Comparison of ENCODE assay signal across 18 cellular contexts in genomic region chr15:43969802-43970375, GRCh38.
DNase-seq lines count a peak whose midpoint lies in the region; ATAC-seq and TF ChIP-seq lines count a peak whose summit lies in the region.
"Had no signal": no experiment of that assay in that cellular context is flagged by ENCODE, and none has a peak within 500 bp of the region (broad histone marks: within the 10 kb centered on the region; RNA-seq: fewer than 3 reads in every experiment).

No MANE protein-coding gene starts in this region.

- no peak overlapping the region for H3K4me3 Mint-ChIP-seq in GM23338
- H3K4me3 Mint-ChIP-seq: CD4-positive, CD25-positive, alpha-beta regulatory T cell had no signal

- no peaks in the 10 kb centered on the region for H3K27me3 ChIP-seq in GM23338 (ENCODE audit: insufficient read depth)
- H3K27me3 ChIP-seq in breast epithelium = no peaks in the 10 kb centered on the region
- H3K27me3 ChIP-seq: BLaER1 had no signal

- no peak overlapping the region for H3K4me2 ChIP-seq in GM23338
- H3K4me2 ChIP-seq: BLaER1, SK-N-SH had no signal

- no peak for ATAC-seq in GM23338
- ATAC-seq in GM18870 (IDR thresholded peaks at IDR 0.05; ENCODE audit: unreplicated experiment) = no peak
- ATAC-seq in HG03135 (IDR thresholded peaks at IDR 0.05; ENCODE audit: unreplicated experiment) = no peak
- ATAC-seq: K562 had no signal

- H3K4me1 ChIP-seq in GM23338 (ENCODE audit: insufficient read depth) = no peaks in the 10 kb centered on the region
- H3K4me1 ChIP-seq in breast epithelium = no peaks in the 10 kb centered on the region

- H3K9me3 Mint-ChIP-seq in GM23338 = no peaks in the 10 kb centered on the region
- H3K9me3 Mint-ChIP-seq: CD4-positive, CD25-positive, alpha-beta regulatory T cell had no signal

- no peak overlapping the region for H3K27ac Mint-ChIP-seq in GM23338
- H3K27ac Mint-ChIP-seq: CD4-positive, CD25-positive, alpha-beta regulatory T cell had no signal

- no peaks in the 10 kb centered on the region for H3F3A ChIP-seq in GM23338 (replicated peaks; ENCODE audit: low read depth)

- peaks cover 2% of the 10 kb centered on the region for H3K27me3 Mint-ChIP-seq in GM23338 (ENCODE audit: insufficient read depth, low read depth, poor library complexity)

- H3K4me1 Mint-ChIP-seq in GM23338 = peaks cover 7% of the 10 kb centered on the region

- no peaks in the 10 kb centered on the region for H4K20me1 ChIP-seq in GM23338 (replicated peaks; ENCODE audit: insufficient read depth)
- H4K20me1 ChIP-seq: BLaER1 had no signal

- no peak overlapping the region for H2AFZ ChIP-seq in GM23338

- H3K79me2 ChIP-seq in GM23338 (replicated peaks; ENCODE audit: insufficient read depth) = 0 out of 2 replicates have a peak, but pooled peaks cover 1% of the 10 kb centered on the region

- no peaks in the 10 kb centered on the region for H3K9me3 ChIP-seq in breast epithelium
- H3K9me3 ChIP-seq: BLaER1, SK-N-SH had no signal

- no peaks in the 10 kb centered on the region for H3K36me3 Mint-ChIP-seq in GM23338 (ENCODE audit: low read depth)
- H3K36me3 Mint-ChIP-seq: CD4-positive, CD25-positive, alpha-beta regulatory T cell had no signal

- TF ChIP-seq POLR2A in breast epithelium (IDR thresholded peaks at IDR 0.05) = no peak

- peak overlapping the region; percentile 21; the same call in 1 of the 2 replicates for H3K27ac ChIP-seq in GM23338 (ENCODE audit: low read depth)
- H3K27ac ChIP-seq in caudate nucleus (ENCODE audit: low read depth, low read length) = peak overlapping the region; percentile 36
- peak overlapping the region; percentile 53 for H3K27ac ChIP-seq in substantia nigra (ENCODE audit: low read depth, low read length, poor library complexity, severe bottlenecking)
- no peak overlapping the region for H3K27ac ChIP-seq in breast epithelium
- H3K27ac ChIP-seq: BLaER1 had no signal

- no peaks in the 10 kb centered on the region for H3K9me2 ChIP-seq in GM23338 (ENCODE audit: insufficient read depth)
- H3K9me2 ChIP-seq: SK-N-SH had no signal

- intact Hi-C loops in breast epithelium (cut with DNase I; ENCODE audit: low total_unique reads) = no loop called here

- no peak for TF ChIP-seq CTCF in GM23338 (conservative IDR thresholded peaks at IDR 0.05; ENCODE audit: low read depth in 2 of 2)
- no peak for TF ChIP-seq CTCF in breast epithelium (IDR thresholded peaks at IDR 0.05)

- no peaks in the 10 kb centered on the region for H3K36me3 ChIP-seq in GM23338 (ENCODE audit: insufficient read depth)
- no peaks in the 10 kb centered on the region for H3K36me3 ChIP-seq in breast epithelium
- H3K36me3 ChIP-seq: BLaER1 had no signal

- H3K4me3 ChIP-seq in GM23338 = no peak overlapping the region
- H3K4me3 ChIP-seq in breast epithelium = no peak overlapping the region
- H3K4me3 ChIP-seq: BLaER1, K562 had no signal

- DNase-seq in GM23338 (ENCODE audit: low spot score) (no peak), caudate nucleus (lab: John Stamatoyannopoulos, UW) (peak in 2 of 61 donors; percentile 0 to 2), inferior parietal cortex (ENCODE audit: extremely low spot score) (peak; percentile 47), substantia nigra (lab: John Stamatoyannopoulos, UW) (peak in 1 of 49 donors; percentile 9), breast epithelium (ENCODE audit: low spot score in 2 of 2) (no peak)
- DNase-seq: CD4-positive, CD25-positive, alpha-beta regulatory T cell; DMS153; DND-41; H7; MV-4-11; NCI-H1105 treated with DMSO at 0.1 percent for 48 hours; NCI-H2029; NCI-H526 treated with DMSO at 0.1 percent for 48 hours; SK-N-SH had no signal

TF ChIP-seq in GM23338, 12 proteins besides CTCF, POLR2A, EP300 and RAD21:
- TF ChIP-seq CREB1 (CRISPR knock-in tag; IDR thresholded peaks at IDR 0.05; ENCODE audit: low read depth) (no peak), REST (IDR thresholded peaks at IDR 0.05; ENCODE audit: unreplicated experiment) (no peak), EZH2 (IDR thresholded peaks at IDR 0.05; ENCODE audit: low read depth, unreplicated experiment) (no peak), ETS1 (IDR thresholded peaks at IDR 0.05) (no peak), STAT1 (IDR thresholded peaks at IDR 0.05; ENCODE audit: unreplicated experiment) (no peak), POLR2AphosphoS5 (IDR thresholded peaks at IDR 0.05; ENCODE audit: low read depth) (no peak), ZNF331 (CRISPR knock-in tag; IDR thresholded peaks at IDR 0.05; ENCODE audit: low read depth) (no peak), EZH2phosphoT487 (IDR thresholded peaks at IDR 0.05; ENCODE audit: unreplicated experiment) (no peak)
TF ChIP-seq in GM23338: peak in this region for 0.

Comparison
In these comparisons a context has a peak if more than half of its experiments do, and no peak if none do; other contexts are left out.
1. H3K27ac ChIP-seq: peak in GM23338 (single experiment), caudate nucleus (single experiment) and substantia nigra (single experiment); none in breast epithelium (0 of 2).